In the genomic region with DNA sequence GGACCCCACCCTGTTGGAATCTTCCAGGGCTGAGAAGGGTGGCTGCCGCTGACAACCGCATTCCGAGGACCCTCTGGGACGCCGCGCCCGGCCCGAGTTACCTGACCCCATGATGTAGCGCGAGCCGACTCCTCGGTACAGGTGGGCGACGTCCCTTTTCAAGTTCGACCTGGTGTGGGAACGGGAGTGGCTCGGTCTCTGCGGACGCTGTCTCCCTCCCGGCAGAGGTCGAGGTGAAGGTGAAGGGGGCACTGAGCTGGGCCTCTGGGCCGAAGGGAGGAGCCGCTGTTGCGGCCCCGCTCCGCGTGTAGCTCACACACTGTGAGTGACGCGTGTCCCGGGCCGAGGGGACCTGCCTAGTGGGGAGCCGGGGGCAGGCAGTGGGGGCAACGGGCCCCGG, we compare ENCODE assay signal across 22 cellular contexts. TPM values are rescaled to one million over a fixed set of nuclear protein-coding genes. Genes with fewer than 3 reads are reported as not detected.
DNase-seq lines count a peak whose midpoint lies in the region; ATAC-seq and TF ChIP-seq lines count a peak whose summit lies in the region.
"Had no signal": no experiment of that assay in that cellular context is flagged by ENCODE, and none has a peak within 500 bp of the region (broad histone marks: within the 10 kb centered on the region; RNA-seq: fewer than 3 reads in every experiment).

No MANE protein-coding gene starts in this region.

- H3K27me3 Mint-ChIP-seq in Calu3 (ENCODE audit: unreplicated experiment) = no peaks in the 10 kb centered on the region

- peaks cover 3% of the 10 kb centered on the region for H3K9me3 Mint-ChIP-seq in Calu3 (ENCODE audit: low read depth, unreplicated experiment)
- H3K9me3 Mint-ChIP-seq: CD8-positive, alpha-beta memory T cell had no signal

- no peaks in the 10 kb centered on the region for H3K9me3 ChIP-seq in lower lobe of right lung
- no peaks in the 10 kb centered on the region for H3K9me3 ChIP-seq in spleen

- DNase-seq in Right ventricle myocardium superior = peak; percentile 38
- DNase-seq in cardiac septum (ENCODE audit: low spot score) = no peak
- peak; percentile 26 for DNase-seq in left ventricle myocardium superior
- peak; percentile 46 for DNase-seq in lower lobe of right lung
- DNase-seq in spleen = peak; percentile 77
- no peak for DNase-seq in NCI-H774 (lab: John Stamatoyannopoulos, UW)
- DNase-seq in Calu3 = no peak
- no peak for DNase-seq in ecto neural progenitor cell (ENCODE audit: low spot score)
- DNase-seq: AML-193; C1 segment of cervical spinal cord; GOT3; NCI-H1105; NCI-H146; NCI-H2029; NCI-H2227 treated with DMSO at 0.1 percent for 48 hours; NCI-H510A; NCI-H748 treated with DMSO at 0.1 percent for 48 hours; NK-92 treated with Interleukin-12 subunit alpha and Interleukin-12 subunit beta, amount 100 ng/mL, for 24 hours had no signal

- no peak overlapping the region for H3K27ac ChIP-seq in lower lobe of right lung
- H3K27ac ChIP-seq in spleen = no peak overlapping the region
- H3K27ac ChIP-seq: KMS-11 had no signal

- H3K27me3 ChIP-seq in lower lobe of right lung (ENCODE audit: low read depth) (no peaks in the 10 kb centered on the region), spleen (replicated peaks in 1 of 7) (no peaks in the 10 kb centered on the region)

- intact Hi-C loops in Right ventricle myocardium superior (cut with DNase I) (no loop called here), cardiac septum (cut with DNase I) (no loop called here), left ventricle myocardium superior (cut with micrococcal nuclease) (no loop called here), lower lobe of right lung (cut with DNase I) (no loop called here), spleen (cut with DNase I; ENCODE audit: low total_unique reads) (no loop called here), Calu3 (cut with micrococcal nuclease; ENCODE audit: unreplicated experiment) (no loop called here)

- ATAC-seq in Right ventricle myocardium superior (ENCODE audit: poor library complexity) (no peak), left ventricle myocardium superior (no peak), lower lobe of right lung (no peak)
- ATAC-seq: HCT116, Panc1 had no signal

- WGBS in spleen, 5 donors = 95 to 98% (median 96%) methylated on average over 30 to 34 of the region's 34 CpGs

- peaks cover 31% of the 10 kb centered on the region for H3K36me3 Mint-ChIP-seq in Calu3 (ENCODE audit: insufficient read depth, unreplicated experiment)

- peaks cover 61% of the 10 kb centered on the region for H3K36me3 ChIP-seq in lower lobe of right lung
- peaks cover 0 to 68% (median 57%) of the 10 kb centered on the region in 6 donors for H3K36me3 ChIP-seq in spleen

- TF ChIP-seq CTCF in lower lobe of right lung (IDR thresholded peaks at IDR 0.05) (no peak), spleen (IDR thresholded peaks at IDR 0.05 in 8 of 11, conservative IDR thresholded peaks at IDR 0.05 in 3 of 11) (no peak), Calu3 (IDR thresholded peaks at IDR 0.05; ENCODE audit: unreplicated experiment) (no peak)

- BruUV-seq in Calu3 (replicated peaks; lab: Mats Ljungman, UMichigan) = no TSS peak

- H3K4me3 ChIP-seq in lower lobe of right lung (no peak overlapping the region), spleen (no peak overlapping the region)

- TF ChIP-seq POLR2A in spleen (IDR thresholded peaks at IDR 0.05) = no peak

- no peak overlapping the region for H3K27ac Mint-ChIP-seq in Calu3 (ENCODE audit: unreplicated experiment)

- CTCF ChIA-PET in Calu3 (lab: Charles Lee) = no interaction called here

- H3K4me1 ChIP-seq in lower lobe of right lung (no peaks in the 10 kb centered on the region), spleen (peaks cover 0 to 19% (median 12%) of the 10 kb centered on the region in 6 donors)

- H3K4me1 Mint-ChIP-seq in Calu3 (ENCODE audit: low read depth, unreplicated experiment) = no peaks in the 10 kb centered on the region

- H3K4me3 Mint-ChIP-seq in Calu3 (ENCODE audit: low read depth, unreplicated experiment) = no peak overlapping the region

RNA-seq across cellular contexts. Expression of gene GTPBP6, which starts 4.5 kb away (rescaled TPM):
- total RNA-seq in Right ventricle myocardium superior (50.8 TPM), cardiac septum (35.3 TPM), left ventricle myocardium superior (51.9 TPM), lower lobe of right lung (47.1 TPM), spleen (10 to 100 TPM; 25.4 to 50.4 (median 37.6) TPM), Calu3 (2022) (30.2 and 32.9 TPM in 2 replicates)
- polyA plus RNA-seq in spleen = 10 to 100 TPM; 43.8 to 69.4 (median 43.9) TPM

RNA-seq across cellular contexts. Expression of gene PLCXD1, which starts 32.9 kb away (rescaled TPM):
- total RNA-seq in Right ventricle myocardium superior (5.1 TPM), cardiac septum (3.4 TPM), left ventricle myocardium superior (6.8 TPM), lower lobe of right lung (23.7 TPM), spleen (10 to 100 TPM; 13.0 to 35.0 (median 24.3) TPM), Calu3 (2022) (19.1 and 23.2 TPM in 2 replicates)
- polyA plus RNA-seq in spleen = 10 to 100 TPM in 2 of 3 donors, 1 to 10 TPM in 1; 9.9 to 21.3 (median 11.5) TPM

Comparison
In these comparisons a context has a peak if more than half of its experiments do, and no peak if none do; other contexts are left out.
1. DNase-seq: peak in Right ventricle myocardium superior (single experiment), left ventricle myocardium superior (single experiment), lower lobe of right lung (single experiment) and spleen (single experiment); none in cardiac septum (single experiment), NCI-H774 (single experiment), Calu3 (single experiment) and ecto neural progenitor cell (single experiment).